In genomic region chr9:101561740-101562139, GRCh38 we compare ENCODE assay signal across 15 cellular contexts. TPM values are rescaled to one million over a fixed set of nuclear protein-coding genes. Genes with fewer than 3 reads are reported as not detected.
DNase-seq lines count a peak whose midpoint lies in the region; ATAC-seq and TF ChIP-seq lines count a peak whose summit lies in the region.
"Had no signal": no experiment of that assay in that cellular context is flagged by ENCODE, and none has a peak within 500 bp of the region (broad histone marks: within the 10 kb centered on the region; RNA-seq: fewer than 3 reads in every experiment).

No MANE protein-coding gene starts in this region.

- DNase-seq in activated naive CD8-positive, alpha-beta T cell treated with anti-CD3 and anti-CD28 coated beads, Interleukin-2, amount 50 U/mL, for 24 hours: no peak
- DNase-seq in DND-41 (no peak), kidney tubule cell (ENCODE audit: low spot score) (no peak), osteoblast (ENCODE audit: insufficient read length, low spot score, missing footprints) (no peak), NCI-H2081 treated with DMSO at 0.1 percent for 48 hours (lab: John Stamatoyannopoulos, UW) (no peak)
- no peak for DNase-seq in central memory CD8-positive, alpha-beta T cell (ENCODE audit: low spot score in 2 of 2)
- DNase-seq: 8988T, AML-193, DMS53, H9 had no signal

- peaks cover 26% of the 10 kb centered on the region for H3K4me1 Mint-ChIP-seq in activated naive CD8-positive, alpha-beta T cell (ENCODE audit: low read depth)
- peaks cover 13% of the 10 kb centered on the region for H3K4me1 Mint-ChIP-seq in activated naive CD8-positive, alpha-beta T cell treated with anti-CD3 and anti-CD28 coated beads, Interleukin-2, amount 50 U/mL, for 24 hours
- peaks cover 28% of the 10 kb centered on the region for H3K4me1 Mint-ChIP-seq in central memory CD8-positive, alpha-beta T cell
- H3K4me1 Mint-ChIP-seq: H9 had no signal

- H3K79me2 ChIP-seq in DND-41 (ENCODE audit: insufficient read depth, low read length) (no peaks in the 10 kb centered on the region), osteoblast (ENCODE audit: insufficient read depth, low read length) (no peaks in the 10 kb centered on the region)

- H3K9me3 ChIP-seq in DND-41 (ENCODE audit: insufficient read depth, low read length, severe bottlenecking): no peaks in the 10 kb centered on the region
- no peaks in the 10 kb centered on the region for H3K9me3 ChIP-seq in osteoblast (ENCODE audit: low read depth, low read length)

- no peak overlapping the region for H3K9ac ChIP-seq in DND-41 (ENCODE audit: low read depth, low read length)
- H3K9ac ChIP-seq: BLaER1 had no signal

- H3K27ac Mint-ChIP-seq in activated naive CD8-positive, alpha-beta T cell: peak overlapping the region; percentile 62
- no peak overlapping the region for H3K27ac Mint-ChIP-seq in activated naive CD8-positive, alpha-beta T cell treated with anti-CD3 and anti-CD28 coated beads, Interleukin-2, amount 50 U/mL, for 24 hours
- peak overlapping the region; percentile 52 for H3K27ac Mint-ChIP-seq in central memory CD8-positive, alpha-beta T cell (ENCODE audit: low read depth)
- H3K27ac Mint-ChIP-seq: H9, IgD-negative memory B cell had no signal

- H3K4me3 ChIP-seq in DND-41 (ENCODE audit: low read depth in 1 of 2, low read length in 2 of 2) (no peak overlapping the region), osteoblast (ENCODE audit: insufficient read depth, low read length) (no peak overlapping the region)
- H3K4me3 ChIP-seq: BLaER1 had no signal

- H3K4me2 ChIP-seq in DND-41 (ENCODE audit: insufficient read depth, low read length): no peak overlapping the region
- H3K4me2 ChIP-seq in osteoblast (ENCODE audit: insufficient read depth, low read length): no peak overlapping the region
- H3K4me2 ChIP-seq: BLaER1 had no signal

- TF ChIP-seq CTCF in DND-41 (IDR thresholded peaks at IDR 0.05; ENCODE audit: borderline replicate concordance, extremely low read depth, low read length, poor library complexity, severe bottlenecking) (no peak), osteoblast (IDR thresholded peaks at IDR 0.05; ENCODE audit: extremely low read depth, low read depth, low read length) (no peak)

- H3K27ac ChIP-seq in DND-41 (ENCODE audit: low read length) (no peak overlapping the region), osteoblast (ENCODE audit: low read depth, low read length) (no peak overlapping the region)
- H3K27ac ChIP-seq: BLaER1 had no signal

- no peak overlapping the region for H3K4me3 Mint-ChIP-seq in activated naive CD8-positive, alpha-beta T cell
- no peak overlapping the region for H3K4me3 Mint-ChIP-seq in activated naive CD8-positive, alpha-beta T cell treated with anti-CD3 and anti-CD28 coated beads, Interleukin-2, amount 50 U/mL, for 24 hours
- H3K4me3 Mint-ChIP-seq in central memory CD8-positive, alpha-beta T cell: no peak overlapping the region
- H3K4me3 Mint-ChIP-seq: H9, IgD-negative memory B cell had no signal

- no peak for ATAC-seq in activated naive CD8-positive, alpha-beta T cell treated with anti-CD3 and anti-CD28 coated beads, Interleukin-2, amount 50 U/mL, for 24 hours
- peak; percentile 55; the same call in 2 of the 3 replicates for ATAC-seq in DND-41 (ENCODE audit: insufficient read depth, low read depth)
- no peak for ATAC-seq in central memory CD8-positive, alpha-beta T cell (replicated peaks; ENCODE audit: extremely low read depth, poor library complexity, severe bottlenecking)

- H3K4me1 ChIP-seq in DND-41 (ENCODE audit: insufficient read depth, low read length) (no peaks in the 10 kb centered on the region), osteoblast (ENCODE audit: insufficient read depth, low read length) (no peaks in the 10 kb centered on the region)
- H3K4me1 ChIP-seq: BLaER1 had no signal

- H4K20me1 ChIP-seq in DND-41 (ENCODE audit: insufficient read depth, low read length) (no peaks in the 10 kb centered on the region), osteoblast (ENCODE audit: insufficient read depth, low read length) (no peaks in the 10 kb centered on the region)
- H4K20me1 ChIP-seq: BLaER1 had no signal

- H3K27me3 Mint-ChIP-seq in activated naive CD8-positive, alpha-beta T cell: no peaks in the 10 kb centered on the region
- no peaks in the 10 kb centered on the region for H3K27me3 Mint-ChIP-seq in activated naive CD8-positive, alpha-beta T cell treated with anti-CD3 and anti-CD28 coated beads, Interleukin-2, amount 50 U/mL, for 24 hours
- no peaks in the 10 kb centered on the region for H3K27me3 Mint-ChIP-seq in central memory CD8-positive, alpha-beta T cell
- H3K27me3 Mint-ChIP-seq: IgD-negative memory B cell had no signal

- H3K36me3 ChIP-seq in DND-41 (ENCODE audit: insufficient read depth, low read length) (peaks cover 72% of the 10 kb centered on the region), osteoblast (ENCODE audit: insufficient read depth, low read length) (peaks cover 35% of the 10 kb centered on the region)

- H2AFZ ChIP-seq in DND-41 (ENCODE audit: low read depth, low read length): no peak overlapping the region
- H2AFZ ChIP-seq in osteoblast (ENCODE audit: low read length): no peak overlapping the region

- peaks cover 64% of the 10 kb centered on the region for H3K36me3 Mint-ChIP-seq in activated naive CD8-positive, alpha-beta T cell
- H3K36me3 Mint-ChIP-seq in activated naive CD8-positive, alpha-beta T cell treated with anti-CD3 and anti-CD28 coated beads, Interleukin-2, amount 50 U/mL, for 24 hours (ENCODE audit: low read depth): peaks cover 79% of the 10 kb centered on the region
- H3K36me3 Mint-ChIP-seq in central memory CD8-positive, alpha-beta T cell (ENCODE audit: insufficient read depth): peaks cover 68% of the 10 kb centered on the region

- peaks cover 4% of the 10 kb centered on the region for H3K9me3 Mint-ChIP-seq in activated naive CD8-positive, alpha-beta T cell (ENCODE audit: low read depth)
- peaks cover 18% of the 10 kb centered on the region for H3K9me3 Mint-ChIP-seq in activated naive CD8-positive, alpha-beta T cell treated with anti-CD3 and anti-CD28 coated beads, Interleukin-2, amount 50 U/mL, for 24 hours
- no peaks in the 10 kb centered on the region for H3K9me3 Mint-ChIP-seq in central memory CD8-positive, alpha-beta T cell

- H3K27me3 ChIP-seq in DND-41 (ENCODE audit: insufficient read depth, low read length, poor library complexity) (no peaks in the 10 kb centered on the region), osteoblast (ENCODE audit: insufficient read depth, low read length) (no peaks in the 10 kb centered on the region)
- H3K27me3 ChIP-seq: BLaER1 had no signal

RNA-seq across cellular contexts. Expression of gene RNF20, which starts 28.1 kb away (rescaled TPM):
- 26.2 and 29.0 TPM in 2 replicates for total RNA-seq in osteoblast

RNA-seq across cellular contexts. Expression of gene PPP3R2, which starts 33.0 kb away (rescaled TPM):
- not detected in 2 replicates for total RNA-seq in osteoblast
- total RNA-seq: Daoy, H9, HT1080 had no signal
